In genomic region chr6:130293800-130294199, GRCh38 we compare ENCODE assay signal across 9 cellular contexts.
DNase-seq lines count a peak whose midpoint lies in the region; ATAC-seq and TF ChIP-seq lines count a peak whose summit lies in the region.
"Had no signal": no experiment of that assay in that cellular context is flagged by ENCODE, and none has a peak within 500 bp of the region (broad histone marks: within the 10 kb centered on the region; RNA-seq: fewer than 3 reads in every experiment).

No MANE protein-coding gene starts in this region.

- TF ChIP-seq CTCF in left ventricle myocardium inferior (IDR thresholded peaks at IDR 0.05; ENCODE audit: borderline replicate concordance) (peak; percentile 20), RWPE1 (conservative IDR thresholded peaks at IDR 0.05; ENCODE audit: low read depth) (peak; percentile 36), mammary epithelial cell (conservative IDR thresholded peaks at IDR 0.05 in 1 of 2, IDR thresholded peaks at IDR 0.05 in 1 of 2; ENCODE audit: extremely low read depth in 1 of 2, insufficient read depth in 1 of 2, low read depth in 1 of 2, low read length in 2 of 2) (peak; percentile 65 to 76)

- in situ Hi-C loops in mammary epithelial cell (cut with MboI; ENCODE audit: low sequenced_read_pairs in 2 of 2) = no loop called here

- H2AFZ ChIP-seq in mammary epithelial cell (ENCODE audit: low read depth, low read length) = no peak overlapping the region

- H4K20me1 ChIP-seq in mammary epithelial cell (ENCODE audit: insufficient read depth, low read length) = no peaks in the 10 kb centered on the region

- ATAC-seq in right cardiac atrium (no peak), HG02852 (IDR thresholded peaks at IDR 0.05; ENCODE audit: unreplicated experiment) (peak; percentile 78), GM21381 (IDR thresholded peaks at IDR 0.05; ENCODE audit: unreplicated experiment) (no peak), left ventricle myocardium superior (no peak)

- H3K4me1 ChIP-seq in left ventricle myocardium inferior (no peaks in the 10 kb centered on the region), right cardiac atrium (ENCODE audit: control insufficient read depth, insufficient read depth, low read length) (no peaks in the 10 kb centered on the region), mammary epithelial cell (ENCODE audit: insufficient read depth, low read length) (no peaks in the 10 kb centered on the region)

- H3K36me3 ChIP-seq in left ventricle myocardium inferior (no peaks in the 10 kb centered on the region), mammary epithelial cell (ENCODE audit: insufficient read depth, low read length) (no peaks in the 10 kb centered on the region)
- H3K36me3 ChIP-seq: thoracic aorta had no signal

- intact Hi-C loops in left ventricle myocardium inferior (cut with micrococcal nuclease) (no loop called here), right cardiac atrium (cut with DNase I) (no loop called here), mammary epithelial cell (cut with micrococcal nuclease) (loop anchor here (1.0 to 5.0 kb wide), 4 partner anchors 405 to 579 kb away; no protein-coding TSS in a partner anchor), left ventricle myocardium superior (cut with micrococcal nuclease) (no loop called here)

- dilution Hi-C loops in mammary epithelial cell (cut with HindIII; ENCODE audit: low sequenced_read_pairs) = no loop called here

- POLR2A ChIA-PET in RWPE1 (lab: Yijun Ruan, JAX; ENCODE audit: low non-redundant PET) = no interaction called here

- H3K9ac ChIP-seq in mammary epithelial cell (ENCODE audit: insufficient read depth, low read length) = no peak overlapping the region

- H3K79me2 ChIP-seq in mammary epithelial cell (ENCODE audit: insufficient read depth, low read length) = no peaks in the 10 kb centered on the region

- DNase-seq in left ventricle myocardium inferior = no peak
- no peak for DNase-seq in right cardiac atrium
- DNase-seq in RWPE1 (ENCODE audit: low spot score) = peak; percentile 36
- DNase-seq in mammary epithelial cell = peak; percentile 42
- DNase-seq in middle frontal gyrus (ENCODE audit: extremely low spot score, low spot score) = peak; percentile 5
- no peak for DNase-seq in left ventricle myocardium superior

- no peak overlapping the region for H3K4me2 ChIP-seq in mammary epithelial cell (ENCODE audit: insufficient read depth, low read depth, low read length)

- H3K27ac ChIP-seq in left ventricle myocardium inferior (replicated peaks) = no peak overlapping the region
- no peak overlapping the region for H3K27ac ChIP-seq in right cardiac atrium (ENCODE audit: low read length)
- H3K27ac ChIP-seq in RWPE1 = no peak overlapping the region
- no peak overlapping the region for H3K27ac ChIP-seq in mammary epithelial cell (ENCODE audit: insufficient read depth, low read depth, low read length)
- H3K27ac ChIP-seq: thoracic aorta had no signal

- H3K27me3 ChIP-seq in left ventricle myocardium inferior (ENCODE audit: low read depth) (no peaks in the 10 kb centered on the region), right cardiac atrium (ENCODE audit: control insufficient read depth, insufficient read depth) (no peaks in the 10 kb centered on the region), mammary epithelial cell (ENCODE audit: insufficient read depth, low read length) (no peaks in the 10 kb centered on the region)

- WGBS in right cardiac atrium = 53% methylated on average over 3 of the region's 3 CpGs
- 31% methylated on average over 3 of the region's 3 CpGs for WGBS in mammary epithelial cell (ENCODE audit: low coverage, missing lambda C conversion rate)

- H3K4me3 ChIP-seq in left ventricle myocardium inferior = no peak overlapping the region
- H3K4me3 ChIP-seq in right cardiac atrium (ENCODE audit: low read length) = no peak overlapping the region
- H3K4me3 ChIP-seq in mammary epithelial cell (replicated peaks in 1 of 3; ENCODE audit: insufficient read depth in 1 of 3, low read depth in 2 of 3, low read length in 3 of 3) = no peak overlapping the region
- H3K4me3 ChIP-seq: thoracic aorta had no signal

- CTCF ChIA-PET in RWPE1 (lab: Yijun Ruan, JAX) = interaction anchor here (0.6 kb wide), 4 partner anchors 18 to 821 kb away, joined by 3 to 4 read pairs (median 3); no protein-coding TSS in a partner anchor
- CTCF ChIA-PET in mammary epithelial cell (lab: Charles Lee; ENCODE audit: low non-redundant PET) = interaction anchor here (0.7 kb wide), 1 partner anchor 406 kb away, joined by 3 read pairs; no protein-coding TSS in a partner anchor

- H3K9me3 ChIP-seq in left ventricle myocardium inferior (replicated peaks) = peaks cover 21% of the 10 kb centered on the region
- H3K9me3 ChIP-seq in right cardiac atrium (ENCODE audit: control insufficient read depth, low read length) = no peaks in the 10 kb centered on the region
- H3K9me3 ChIP-seq in mammary epithelial cell (replicated peaks; ENCODE audit: insufficient read depth, low read length) = no peaks in the 10 kb centered on the region
- H3K9me3 ChIP-seq: thoracic aorta had no signal

- BruUV-seq in mammary epithelial cell (replicated peaks; lab: Mats Ljungman, UMichigan) = no TSS peak

Comparison
In these comparisons a context has a peak if more than half of its experiments do, and no peak if none do; other contexts are left out.
1. DNase-seq: peak in RWPE1 (single experiment), mammary epithelial cell (single experiment) and middle frontal gyrus (single experiment); none in left ventricle myocardium inferior (single experiment), right cardiac atrium (0 of 3) and left ventricle myocardium superior (single experiment).
2. CTCF ChIP-seq: peak in every context shown above with its lines; median percentile 70 in mammary epithelial cell; 36 in RWPE1; 20 in left ventricle myocardium inferior.